In the genomic region with DNA sequence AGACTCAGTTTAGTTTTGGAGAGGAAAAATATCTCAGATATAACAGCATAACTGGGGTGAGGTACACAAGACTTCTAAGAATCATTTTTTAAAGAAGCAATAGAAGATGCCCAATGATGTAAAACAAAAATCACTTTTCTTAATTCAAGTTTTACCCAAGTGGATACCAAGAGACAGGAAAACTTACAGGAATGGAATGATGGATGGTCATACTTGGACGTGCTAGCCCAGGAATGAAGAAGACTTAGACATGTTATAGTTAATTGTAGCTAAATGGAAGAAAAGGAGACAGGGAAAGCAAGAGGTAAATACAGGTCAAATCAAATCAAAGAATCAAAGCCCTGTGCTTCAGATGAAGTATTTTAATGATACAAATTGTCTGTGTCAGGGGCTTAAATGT, we compare ENCODE assay signal across 23 cellular contexts.
DNase-seq lines count a peak whose midpoint lies in the region; ATAC-seq, FAIRE-seq and TF ChIP-seq lines count a peak whose summit lies in the region.
"Had no signal": no experiment of that assay in that cellular context is flagged by ENCODE, and none has a peak within 500 bp of the region (broad histone marks: within the 10 kb centered on the region; RNA-seq: fewer than 3 reads in every experiment).

No MANE protein-coding gene starts in this region.

- no peaks in the 10 kb centered on the region for H3K9me3 Mint-ChIP-seq in activated naive CD4-positive, alpha-beta T cell treated with anti-CD3 and anti-CD28 coated beads for 36 hours
- H3K9me3 Mint-ChIP-seq: activated CD8-positive, alpha-beta T cell treated with anti-CD3 and anti-CD28 coated beads for 36 hours; brain; neural progenitor cell had no signal

- H3K4me1 ChIP-seq in HUES6 (ENCODE audit: control insufficient read depth, insufficient read depth, low read length), result peaks cover 12% of the 10 kb centered on the region
- H3K4me1 ChIP-seq in adipocyte (ENCODE audit: control insufficient read depth, insufficient read depth, low read length), result peaks cover 73% of the 10 kb centered on the region
- H3K4me1 ChIP-seq in urinary bladder (ENCODE audit: insufficient read depth), result no peaks in the 10 kb centered on the region
- no peaks in the 10 kb centered on the region for H3K4me1 ChIP-seq in pancreas
- H3K4me1 ChIP-seq: neural progenitor cell, spleen had no signal

- H3K36me3 ChIP-seq in HUES6 (ENCODE audit: control insufficient read depth, insufficient read depth, low read length), result no peaks in the 10 kb centered on the region
- no peaks in the 10 kb centered on the region for H3K36me3 ChIP-seq in adipocyte (ENCODE audit: control insufficient read depth, insufficient read depth, low read length, severe bottlenecking)
- H3K36me3 ChIP-seq in urinary bladder (ENCODE audit: insufficient read depth), result no peaks in the 10 kb centered on the region
- no peaks in the 10 kb centered on the region for H3K36me3 ChIP-seq in pancreas
- H3K36me3 ChIP-seq: neural progenitor cell, spleen had no signal

- CTCF ChIA-PET in activated naive CD4-positive, alpha-beta T cell treated with anti-CD3 and anti-CD28 coated beads for 36 hours (lab: Charles Lee), result no interaction called here

- H3K27me3 ChIP-seq in HUES6 (ENCODE audit: control insufficient read depth, insufficient read depth, low read length), result no peaks in the 10 kb centered on the region
- H3K27me3 ChIP-seq in adipocyte (replicated peaks; ENCODE audit: control insufficient read depth, insufficient read depth, low read length), result no peaks in the 10 kb centered on the region
- H3K27me3 ChIP-seq in pancreas, result no peaks in the 10 kb centered on the region
- H3K27me3 ChIP-seq: neural progenitor cell had no signal

- TF ChIP-seq CTCF in pancreas (IDR thresholded peaks at IDR 0.05), result no peak

- H3K27ac ChIP-seq in HUES6 (ENCODE audit: low read depth, low read length) (peak overlapping the region; percentile 63; the same call in 1 of the 2 replicates), urinary bladder (ENCODE audit: low read depth) (peak overlapping the region; percentile 23), pancreas (no peak overlapping the region)
- H3K27ac ChIP-seq: coronary artery, neural progenitor cell, SK-N-MC, spleen had no signal

- H3K4me3 Mint-ChIP-seq in activated naive CD4-positive, alpha-beta T cell treated with anti-CD3 and anti-CD28 coated beads for 36 hours, result no peak overlapping the region
- H3K4me3 Mint-ChIP-seq: activated CD8-positive, alpha-beta T cell treated with anti-CD3 and anti-CD28 coated beads for 36 hours; brain; neural progenitor cell had no signal

- H3K4me3 ChIP-seq in HUES6 (ENCODE audit: low read depth, low read length) (no peak overlapping the region), adipocyte (ENCODE audit: low read length) (no peak overlapping the region), urinary bladder (ENCODE audit: low read depth, low read length) (no peak overlapping the region), pancreas (no peak overlapping the region)
- H3K4me3 ChIP-seq: coronary artery, mucosa of descending colon, neural progenitor cell, SK-N-MC, spleen had no signal

- H3K27me3 Mint-ChIP-seq in activated naive CD4-positive, alpha-beta T cell treated with anti-CD3 and anti-CD28 coated beads for 36 hours (ENCODE audit: low read depth), result peaks cover 2% of the 10 kb centered on the region

- H3K27ac Mint-ChIP-seq in activated naive CD4-positive, alpha-beta T cell treated with anti-CD3 and anti-CD28 coated beads for 36 hours, result no peak overlapping the region
- H3K27ac Mint-ChIP-seq: activated CD8-positive, alpha-beta T cell treated with anti-CD3 and anti-CD28 coated beads for 36 hours; activated naive CD4-positive, alpha-beta T cell treated with anti-CD3 and anti-CD28 coated beads, Interleukin-2, amount 50 U/mL, for 72 hours; brain; neural progenitor cell had no signal

- H3K4me1 Mint-ChIP-seq in activated naive CD4-positive, alpha-beta T cell treated with anti-CD3 and anti-CD28 coated beads for 36 hours (ENCODE audit: low read depth), result no peaks in the 10 kb centered on the region
- H3K4me1 Mint-ChIP-seq: brain had no signal

- FAIRE-seq in pancreas (lab: Jason Lieb, UNC), result no peak
- FAIRE-seq: frontal cortex had no signal

- H3K9ac ChIP-seq in HUES6 (ENCODE audit: low read length) (no peak overlapping the region), adipocyte (ENCODE audit: low read length) (peak overlapping the region; percentile 18)
- H3K9ac ChIP-seq: neural progenitor cell had no signal

- no peak for ATAC-seq in pancreas
- ATAC-seq: activated CD8-positive, alpha-beta T cell treated with anti-CD3 and anti-CD28 coated beads for 36 hours; activated naive CD4-positive, alpha-beta T cell treated with anti-CD3 and anti-CD28 coated beads, Interleukin-2, amount 50 U/mL, for 72 hours; left cardiac atrium; mucosa of descending colon had no signal

- H3K9me3 ChIP-seq in HUES6 (ENCODE audit: control insufficient read depth, insufficient read depth, low read depth, low read length) (no peaks in the 10 kb centered on the region), adipocyte (ENCODE audit: control insufficient read depth, low read length) (no peaks in the 10 kb centered on the region), pancreas (no peaks in the 10 kb centered on the region)
- H3K9me3 ChIP-seq: mucosa of descending colon, spleen had no signal

- WGBS in urinary bladder, result 44% methylated on average over 1 of the region's 1 CpG
- WGBS in pancreas, 2 donors, result 20 to 30% methylated on average over 1 of the region's 1 CpG

- DNase-seq in adipocyte (ENCODE audit: low read depth) (no peak), iris pigment epithelial cell (ENCODE audit: low read depth) (peak; percentile 14), pancreas (no peak), anterior cingulate cortex (lab: John Stamatoyannopoulos, UW) (no peak)
- no peak for DNase-seq in activated naive CD4-positive, alpha-beta T cell treated with anti-CD3 and anti-CD28 coated beads for 36 hours
- DNase-seq: activated CD8-positive, alpha-beta T cell treated with anti-CD3 and anti-CD28 coated beads for 36 hours; activated T-cell treated with anti-CD3 and anti-CD28 coated beads, Interleukin-2, amount 50 U/mL, for 48 hours; AML-193; COR-L47; left cardiac atrium; mucosa of descending colon; NCI-H1436; OCI-M1; spleen; stimulated activated CD4-positive, alpha-beta T cell treated with anti-CD3 and anti-CD28 coated beads, Interleukin-4, amount 100 ng/mL, for 4 hours had no signal

- intact Hi-C loops in pancreas (cut with DNase I), result no loop called here
- intact Hi-C loops in activated naive CD4-positive, alpha-beta T cell treated with anti-CD3 and anti-CD28 coated beads for 36 hours (cut with micrococcal nuclease), result no loop called here

- no peaks in the 10 kb centered on the region for H3K36me3 Mint-ChIP-seq in activated naive CD4-positive, alpha-beta T cell treated with anti-CD3 and anti-CD28 coated beads for 36 hours (ENCODE audit: low read depth)
- H3K36me3 Mint-ChIP-seq: activated naive CD4-positive, alpha-beta T cell treated with anti-CD3 and anti-CD28 coated beads, Interleukin-2, amount 50 U/mL, for 72 hours; brain; neural progenitor cell had no signal

Comparison
In these comparisons a context has a peak if more than half of its experiments do, and no peak if none do; other contexts are left out.
1. H3K27ac ChIP-seq: peak in HUES6 (single experiment) and urinary bladder (single experiment); none in pancreas (0 of 4).